Comparison of ENCODE assay signal across 2 cellular contexts in the genomic region with DNA sequence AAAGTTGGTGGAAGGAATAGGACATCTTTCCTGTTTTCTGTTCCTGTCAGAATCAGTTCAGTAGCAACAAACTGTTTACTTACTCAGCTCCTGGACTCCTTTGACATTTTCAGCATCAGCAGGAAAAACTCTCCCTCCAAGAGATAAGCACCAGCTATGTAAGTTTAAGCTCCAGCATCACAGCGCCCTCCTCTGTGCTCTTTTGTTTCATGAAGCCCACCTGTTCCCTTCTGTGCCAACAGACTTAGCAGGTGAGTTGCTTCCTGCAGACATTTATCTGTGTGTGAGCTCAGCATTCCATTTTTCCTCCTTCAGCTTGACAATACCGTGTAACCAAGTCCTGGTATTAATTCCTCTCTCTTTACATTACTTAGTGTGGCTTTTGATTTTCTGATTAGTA.
TF ChIP-seq lines count a peak whose summit lies in the region.

No MANE protein-coding gene starts in this region.

TF ChIP-seq in GM23338, 12 proteins besides CTCF, POLR2A, EP300 and RAD21 (continued from another document):
- TF ChIP-seq NANOG (IDR thresholded peaks at IDR 0.05; ENCODE audit: borderline replicate concordance) (no peak), ZNF114 (CRISPR knock-in tag; IDR thresholded peaks at IDR 0.05) (no peak), CREB1 (CRISPR knock-in tag; IDR thresholded peaks at IDR 0.05; ENCODE audit: low read depth) (no peak), JUNB (IDR thresholded peaks at IDR 0.05; ENCODE audit: unreplicated experiment) (no peak)

TF ChIP-seq in WTC11, 78 proteins besides CTCF, POLR2A, EP300 and RAD21 (continued from another document):
- TF ChIP-seq SP1 (CRISPR knock-in tag; conservative IDR thresholded peaks at IDR 0.05) (no peak), SOX15 (CRISPR knock-in tag; IDR thresholded peaks at IDR 0.05) (no peak), NR3C1 (CRISPR knock-in tag; conservative IDR thresholded peaks at IDR 0.05; ENCODE audit: low read depth) (no peak), STAT6 (CRISPR knock-in tag; conservative IDR thresholded peaks at IDR 0.05; ENCODE audit: low read depth) (no peak), TEAD4 (CRISPR knock-in tag; IDR thresholded peaks at IDR 0.05) (no peak), NFYB (CRISPR knock-in tag; conservative IDR thresholded peaks at IDR 0.05; ENCODE audit: low read depth) (no peak), JUN (CRISPR knock-in tag; IDR thresholded peaks at IDR 0.05) (no peak), TP53 (CRISPR knock-in tag; IDR thresholded peaks at IDR 0.05) (no peak)
- TF ChIP-seq, protein P1, sequence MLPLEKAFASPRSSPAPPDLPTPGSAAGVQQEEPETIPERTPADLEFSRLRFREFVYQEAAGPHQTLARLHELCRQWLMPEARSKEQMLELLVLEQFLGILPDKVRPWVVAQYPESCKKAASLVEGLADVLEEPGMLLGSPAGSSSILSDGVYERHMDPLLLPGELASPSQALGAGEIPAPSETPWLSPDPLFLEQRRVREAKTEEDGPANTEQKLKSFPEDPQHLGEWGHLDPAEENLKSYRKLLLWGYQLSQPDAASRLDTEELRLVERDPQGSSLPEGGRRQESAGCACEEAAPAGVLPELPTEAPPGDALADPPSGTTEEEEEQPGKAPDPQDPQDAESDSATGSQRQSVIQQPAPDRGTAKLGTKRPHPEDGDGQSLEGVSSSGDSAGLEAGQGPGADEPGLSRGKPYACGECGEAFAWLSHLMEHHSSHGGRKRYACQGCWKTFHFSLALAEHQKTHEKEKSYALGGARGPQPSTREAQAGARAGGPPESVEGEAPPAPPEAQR (CRISPR knock-in tag; IDR thresholded peaks at IDR 0.05): no peak
